8 cellular contexts compared by ENCODE assay signal in genomic region chr4:186839122-186840037, GRCh38.
DNase-seq lines count a peak whose midpoint lies in the region; FAIRE-seq and TF ChIP-seq lines count a peak whose summit lies in the region.

No MANE protein-coding gene starts in this region.

- TF ChIP-seq CTCF in PC-9 (conservative IDR thresholded peaks at IDR 0.05): no peak

- no peak overlapping the region for H2AFZ ChIP-seq in PC-9

- no peaks in the 10 kb centered on the region for H4K20me1 ChIP-seq in PC-9 (ENCODE audit: insufficient read depth)

- H3K4me1 ChIP-seq in PC-9 (replicated peaks; ENCODE audit: insufficient read depth) (peaks cover 11% of the 10 kb centered on the region), small intestine (ENCODE audit: control insufficient read depth in 2 of 2, insufficient read depth in 1 of 2, low read depth in 1 of 2, low read length in 1 of 2) (no peaks in the 10 kb centered on the region)

- intact Hi-C loops in PC-9 (cut with micrococcal nuclease; ENCODE audit: unreplicated experiment): no loop called here

- WGBS in small intestine, 3 donors: 62 to 83% (median 79%) methylated on average over 11 of the region's 11 CpGs

- POLR2A ChIA-PET in PC-9 (lab: Charles Lee; ENCODE audit: unreplicated experiment): interaction anchor here (0.7 kb wide), 1 partner anchor 786 kb away, joined by 9 read pairs; no protein-coding TSS in a partner anchor

- H3K4me3 ChIP-seq in PC-9 (no peak overlapping the region), small intestine (ENCODE audit: low read depth in 1 of 2, low read length in 2 of 2) (no peak overlapping the region)

- H3K79me2 ChIP-seq in PC-9 (ENCODE audit: low read depth): no peaks in the 10 kb centered on the region

- DNase-seq in Caki2 (ENCODE audit: low read depth) (peak; percentile 64), HCEC 1CT (peak; percentile 70), PC-9 (peak; percentile 36 to 65), iris pigment epithelial cell (ENCODE audit: low read depth) (peak; percentile 94), small intestine (no peak), SW 1271 (lab: John Stamatoyannopoulos, UW) (no peak), NCI-H69 (lab: John Stamatoyannopoulos, UW) (no peak), RCC 7860 (ENCODE audit: low spot score) (no peak)

- no peaks in the 10 kb centered on the region for H3K9me2 ChIP-seq in PC-9 (ENCODE audit: insufficient read depth)

- 0 out of 2 replicates have a peak overlapping the region, but pooled peaks have one; percentile 22 for H3K27ac ChIP-seq in PC-9
- H3K27ac ChIP-seq in small intestine (ENCODE audit: low read depth in 1 of 2, low read length in 1 of 2): peak overlapping the region in 1 of 2 donors; percentile 82

- H3K36me3 ChIP-seq in PC-9 (ENCODE audit: low read depth) (no peaks in the 10 kb centered on the region), small intestine (ENCODE audit: control insufficient read depth in 2 of 2, insufficient read depth in 2 of 2, low read length in 2 of 2) (no peaks in the 10 kb centered on the region)

- BruUV-seq in PC-9 (replicated peaks; lab: Mats Ljungman, UMichigan): TSS peak; percentile 94

- CTCF ChIA-PET in PC-9 (lab: Charles Lee): interaction anchor here (0.7 kb wide), 1 partner anchor 55 kb away, joined by 4 read pairs; no protein-coding TSS in a partner anchor

- H3K27me3 ChIP-seq in PC-9 (ENCODE audit: insufficient read depth, low read depth) (no peaks in the 10 kb centered on the region), small intestine (ENCODE audit: control insufficient read depth in 2 of 2, insufficient read depth in 2 of 2, low read length in 2 of 2) (no peaks in the 10 kb centered on the region)

- H3K9me3 ChIP-seq in PC-9 (ENCODE audit: insufficient read depth, low read depth): no peaks in the 10 kb centered on the region
- H3K9me3 ChIP-seq in small intestine (ENCODE audit: control insufficient read depth, low read depth): no peaks in the 10 kb centered on the region

- in situ Hi-C loops in Caki2 (cut with HindIII; ENCODE audit: low pct_unique_long_range_greater_than_20kb, low sequenced_read_pairs): no loop called here

- FAIRE-seq in small intestine (lab: Jason Lieb, UNC): no peak
- no peak for FAIRE-seq in RCC 7860 (lab: Jason Lieb, UNC)

- H3K4me2 ChIP-seq in PC-9: peak overlapping the region; percentile 45; the same call in 1 of the 2 replicates

- H3F3A ChIP-seq in PC-9 (ENCODE audit: insufficient read depth, low read depth): no peaks in the 10 kb centered on the region

Comparison
In these comparisons a context has a peak if more than half of its experiments do, and no peak if none do; other contexts are left out.
1. DNase-seq: peak in Caki2 (single experiment), HCEC 1CT (single experiment), PC-9 (2 of 2) and iris pigment epithelial cell (single experiment); none in small intestine (single experiment), SW 1271 (0 of 2), NCI-H69 (single experiment) and RCC 7860 (single experiment).